In the genomic region with DNA sequence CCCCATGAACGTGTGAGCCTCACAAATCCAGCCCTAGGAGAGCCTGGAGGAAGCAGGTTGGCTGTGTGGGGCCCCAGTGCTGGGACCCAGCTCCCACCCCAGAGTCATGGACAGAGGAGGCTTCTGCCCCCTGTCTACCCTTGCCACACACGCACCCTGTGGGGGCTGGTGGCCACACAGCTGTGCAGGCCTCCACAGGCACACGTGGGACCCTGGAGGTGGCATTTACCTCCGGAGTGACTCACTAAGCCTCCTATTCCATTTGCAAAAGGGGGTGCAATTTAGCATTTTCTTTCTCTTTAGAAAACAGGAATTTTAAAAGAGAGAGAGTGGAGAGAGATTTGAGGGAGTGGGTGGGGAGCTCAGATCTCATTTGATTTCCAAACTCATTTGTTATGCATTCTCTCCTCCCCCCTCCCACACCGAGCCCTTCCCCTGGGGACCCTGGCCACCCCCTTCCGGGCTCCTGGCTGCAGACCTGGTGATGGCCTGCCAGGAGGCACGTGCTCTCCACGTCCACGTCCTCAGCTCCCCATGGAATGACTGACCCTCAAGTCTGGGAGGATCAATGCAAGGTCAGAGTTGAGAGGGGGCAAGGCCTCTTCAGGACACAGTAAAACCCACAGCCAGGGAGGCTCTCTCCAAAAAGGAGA, we compare ENCODE assay signal across 1 cellular context.
TF ChIP-seq lines count a peak whose summit lies in the region.

No MANE protein-coding gene starts in this region.

TF ChIP-seq in H1, 55 proteins besides CTCF, POLR2A, EP300 and RAD21:
- no peak for TF ChIP-seq MAFK (IDR thresholded peaks at IDR 0.05; ENCODE audit: low read depth, low read length)
- no peak for TF ChIP-seq TAF7 (optimal IDR thresholded peaks at IDR 0.05; ENCODE audit: borderline replicate concordance, low read depth, low read length)
- TF ChIP-seq JUN (IDR thresholded peaks at IDR 0.05; ENCODE audit: low read depth, low read length) = no peak
- no peak for TF ChIP-seq POLR2AphosphoS5 (IDR thresholded peaks at IDR 0.05; ENCODE audit: low read depth, low read length)
- no peak for TF ChIP-seq CHD2 (IDR thresholded peaks at IDR 0.05; ENCODE audit: low read length)
- no peak for TF ChIP-seq KDM4A (IDR thresholded peaks at IDR 0.05; ENCODE audit: low read depth, low read length, severe bottlenecking)
- TF ChIP-seq KDM1A (IDR thresholded peaks at IDR 0.05; ENCODE audit: borderline replicate concordance, low read length) = no peak
- no peak for TF ChIP-seq BCL11A (IDR thresholded peaks at IDR 0.05; ENCODE audit: low read depth in 2 of 2, low read length in 2 of 2)
- no peak for TF ChIP-seq RBBP5 (IDR thresholded peaks at IDR 0.05; ENCODE audit: borderline replicate concordance, low read depth, low read length)
- TF ChIP-seq TBP (IDR thresholded peaks at IDR 0.05; ENCODE audit: low read depth, low read length) = no peak
- TF ChIP-seq HDAC2 (IDR thresholded peaks at IDR 0.05; ENCODE audit: borderline replicate concordance in 1 of 2, low read depth in 2 of 2, low read length in 2 of 2) = no peak
- no peak for TF ChIP-seq SUZ12 (IDR thresholded peaks at IDR 0.05; ENCODE audit: low read length)
- no peak for TF ChIP-seq CTBP2 (IDR thresholded peaks at IDR 0.05; ENCODE audit: borderline replicate concordance, insufficient read depth, insufficient read length, low read length)
